8 cellular contexts compared by ENCODE assay signal in genomic region chr3:100400782-100401673, GRCh38.
DNase-seq lines count a peak whose midpoint lies in the region; ATAC-seq and TF ChIP-seq lines count a peak whose summit lies in the region.

TSS of gene LNP1 (plus strand) at chr3:100401539. CDS start at chr3:100429730, 28,191 bp downstream.
TSS of gene TOMM70 (minus strand) at chr3:100401089. CDS start at chr3:100400949, 140 bp downstream.

- peaks cover 20% of the 10 kb centered on the region for H4K20me1 ChIP-seq in OCI-LY3 (ENCODE audit: insufficient read depth, low read length)

- H2AFZ ChIP-seq in OCI-LY3 (ENCODE audit: low read depth, low read length) = peak within 1 kb of the TSS; percentile 99

- DNase-seq in DMS 273 treated with DMSO at 0.1 percent for 48 hours (lab: John Stamatoyannopoulos, UW) (peak; percentile 98), HuH-7.5 (ENCODE audit: low spot score) (peak; percentile 71), activated T-cell treated with anti-CD3 and anti-CD28 coated beads for 24 hours (ENCODE audit: low read depth) (peak; percentile 91), epithelial cell of esophagus (ENCODE audit: low read depth) (peak; percentile 97), middle frontal gyrus (ENCODE audit: extremely low spot score, low spot score) (peak; percentile 89)
- peak; percentile 86 to 91 for DNase-seq in stimulated activated CD8-positive, alpha-beta memory T cell treated with anti-CD3 and anti-CD28 coated beads, Interleukin-2, amount 100 ng/mL, for 1 hour (ENCODE audit: low read depth in 2 of 2)

- peak within 1 kb of the TSS; percentile 87 for H3K27ac ChIP-seq in OCI-LY3 (ENCODE audit: low read length)

- H3K36me3 ChIP-seq in OCI-LY3 (replicated peaks; ENCODE audit: low read depth, low read length) = peaks cover 21% of the 10 kb centered on the region

- H3K9ac ChIP-seq in OCI-LY3 (ENCODE audit: low read length) = peak within 1 kb of the TSS; percentile 89

- H3K4me3 ChIP-seq in OCI-LY3 (ENCODE audit: low read length) = peak within 1 kb of the TSS; percentile 84
- H3K4me3 ChIP-seq in epithelial cell of esophagus (ENCODE audit: low read length) = peak within 1 kb of the TSS; percentile 93

- peak within 1 kb of the TSS; percentile 88 for H3K4me2 ChIP-seq in OCI-LY3 (ENCODE audit: low read length)

- H3K4me1 ChIP-seq in OCI-LY3 (ENCODE audit: low read length) = peaks cover 28% of the 10 kb centered on the region

- TF ChIP-seq CTCF in OCI-LY3 (IDR thresholded peaks at IDR 0.05; ENCODE audit: low read depth, low read length) (no peak), epithelial cell of esophagus (IDR thresholded peaks at IDR 0.05; ENCODE audit: insufficient read depth, low read depth, low read length, missing control alignments) (no peak)

- ATAC-seq in GM21528 (IDR thresholded peaks at IDR 0.05; ENCODE audit: low FRiP score, unreplicated experiment) = peak; percentile 93

- H3K79me2 ChIP-seq in OCI-LY3 (ENCODE audit: low read length) = peaks cover 79% of the 10 kb centered on the region

- H3K9me3 ChIP-seq in OCI-LY3 (ENCODE audit: insufficient read depth, low read length) = no peaks in the 10 kb centered on the region

- H3K27me3 ChIP-seq in OCI-LY3 (ENCODE audit: low read depth, low read length) = no peaks in the 10 kb centered on the region

Comparison
In these comparisons a context has a peak if more than half of its experiments do, and no peak if none do; other contexts are left out.
1. Peak in every context shown above with its lines: DNase-seq, ATAC-seq, H3K4me3 ChIP-seq and H3K27ac ChIP-seq.